Comparison of ENCODE assay signal across 9 cellular contexts in genomic region chr15:60179786-60180391, GRCh38.
A peak's percentile ranks its signal among the peaks of the same experiment; 100 is the strongest.
DNase-seq lines count a peak whose midpoint lies in the region; ATAC-seq and TF ChIP-seq lines count a peak whose summit lies in the region.
"Had no signal": no experiment of that assay in that cellular context is flagged by ENCODE, and none has a peak within 500 bp of the region (broad histone marks: within the 10 kb centered on the region; RNA-seq: fewer than 3 reads in every experiment).

No MANE protein-coding gene starts in this region.

- H3K27me3 ChIP-seq in SJCRH30 (no peaks in the 10 kb centered on the region), colonic mucosa (no peaks in the 10 kb centered on the region)

- ATAC-seq in GM21390 (IDR thresholded peaks at IDR 0.05; ENCODE audit: unreplicated experiment) (no peak), GM21717 (IDR thresholded peaks at IDR 0.05; ENCODE audit: unreplicated experiment) (no peak)

- DNase-seq in NOMO-1 treated with DMSO at 0.1 percent for 48 hours (lab: John Stamatoyannopoulos, UW; ENCODE audit: unreplicated experiment) (peak; percentile 31), NOMO-1 treated with dmso at 0.1 percent for 144 hours (lab: John Stamatoyannopoulos, UW; ENCODE audit: unreplicated experiment) (no peak), HS-27A (ENCODE audit: low read depth) (peak; percentile 17), SJCRH30 (peak; percentile 26 to 62), colonic mucosa (peak; percentile 25), mesothelial cell of epicardium (ENCODE audit: low spot score in 2 of 2, unreplicated experiment in 2 of 2) (no peak)

- H3K27ac ChIP-seq in SJCRH30: no peak overlapping the region
- H3K27ac ChIP-seq in colonic mucosa: no peak overlapping the region

- H3K36me3 Mint-ChIP-seq in mesothelial cell of epicardium: no peaks in the 10 kb centered on the region

- no peaks in the 10 kb centered on the region for H3K4me1 Mint-ChIP-seq in mesothelial cell of epicardium
- H3K4me1 Mint-ChIP-seq: central memory CD8-positive, alpha-beta T cell had no signal

- no peak overlapping the region for H3K27ac Mint-ChIP-seq in mesothelial cell of epicardium

- H3K4me1 ChIP-seq in SJCRH30 (no peaks in the 10 kb centered on the region), colonic mucosa (no peaks in the 10 kb centered on the region)

- no peaks in the 10 kb centered on the region for H3K9me3 ChIP-seq in SJCRH30 (replicated peaks)
- no peaks in the 10 kb centered on the region for H3K9me3 ChIP-seq in colonic mucosa

- H3K27me3 Mint-ChIP-seq in mesothelial cell of epicardium (ENCODE audit: low read depth): peaks cover 37% of the 10 kb centered on the region

- intact Hi-C loops in colonic mucosa (cut with DNase I): loop anchor here (5.0 to 10.0 kb wide), 3 partner anchors 263 to 488 kb away; no protein-coding TSS in a partner anchor

- H3K4me3 ChIP-seq in SJCRH30 (no peak overlapping the region), colonic mucosa (no peak overlapping the region)

- H3K9ac ChIP-seq in colonic mucosa (ENCODE audit: low read depth in 2 of 2, low read length in 2 of 2): no peak overlapping the region

- H3K36me3 ChIP-seq in SJCRH30: no peaks in the 10 kb centered on the region
- no peaks in the 10 kb centered on the region for H3K36me3 ChIP-seq in colonic mucosa

- peaks cover 8% of the 10 kb centered on the region for H3K9me3 Mint-ChIP-seq in mesothelial cell of epicardium
- H3K9me3 Mint-ChIP-seq: central memory CD8-positive, alpha-beta T cell had no signal

- no peak overlapping the region for H3K4me3 Mint-ChIP-seq in mesothelial cell of epicardium
- H3K4me3 Mint-ChIP-seq: central memory CD8-positive, alpha-beta T cell had no signal

- peak; percentile 75 for TF ChIP-seq CTCF in colonic mucosa (IDR thresholded peaks at IDR 0.05)
- peak; percentile 74 for TF ChIP-seq CTCF in mesothelial cell of epicardium (IDR thresholded peaks at IDR 0.05; ENCODE audit: unreplicated experiment)

Comparison
In these comparisons a context has a peak if more than half of its experiments do, and no peak if none do; other contexts are left out.
1. DNase-seq: peak in NOMO-1 treated with DMSO at 0.1 percent for 48 hours (single experiment), HS-27A (single experiment), SJCRH30 (2 of 2) and colonic mucosa (single experiment); none in NOMO-1 treated with dmso at 0.1 percent for 144 hours (single experiment) and mesothelial cell of epicardium (0 of 2).